Comparison of ENCODE assay signal across 28 cellular contexts in the genomic region with DNA sequence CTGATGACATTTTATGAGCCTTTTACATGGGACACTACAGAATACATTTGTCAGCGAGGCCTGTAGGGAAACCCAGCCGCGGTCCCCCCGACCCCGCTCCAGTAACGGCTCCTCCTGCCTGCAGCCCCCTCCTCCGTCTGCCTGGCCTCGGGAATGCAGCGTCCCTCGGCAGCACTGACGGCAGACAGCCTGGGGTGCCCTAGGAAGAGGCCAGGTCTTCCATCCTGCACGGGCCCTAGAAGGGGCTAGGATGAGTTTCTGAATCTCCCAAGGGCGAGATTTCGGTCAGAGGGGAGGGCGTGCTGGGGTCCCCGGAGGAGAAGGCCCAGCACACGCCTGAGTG. TPM values are rescaled to one million over a fixed set of nuclear protein-coding genes. Genes with fewer than 3 reads are reported as not detected.
"Had no signal": no experiment of that assay in that cellular context is flagged by ENCODE, and none has a peak within 500 bp of the region (broad histone marks: within the 10 kb centered on the region; RNA-seq: fewer than 3 reads in every experiment).

No MANE protein-coding gene starts in this region.

- H3K4me3 ChIP-seq: adrenal gland, SJCRH30 had no signal

- H3K9me3 ChIP-seq: adrenal gland, SJCRH30 had no signal

- H3K27ac ChIP-seq: adrenal gland, SJCRH30 had no signal

- H3K27me3 ChIP-seq: SJCRH30 had no signal

- ATAC-seq: activated T-helper 17 cell treated with anti-CD3 and anti-CD28 coated beads, Interleukin-2, amount 50 U/mL, for 72 hours; SK-N-SH treated with all-trans-retinoic acid at 6 μM for 48 hours had no signal

- DNase-seq: activated CD4-positive, alpha-beta memory T cell treated with anti-CD3 and anti-CD28 coated beads, Interleukin-2, amount 10 ng/mL, durations not matched to agents 7 days and 5 days; activated CD4-positive, alpha-beta T cell treated with anti-CD3 and anti-CD28 coated beads, Interleukin-2, amount 10 ng/mL, durations not matched to agents 7 days and 5 days; activated CD4-positive, CD25-positive, alpha-beta regulatory T cell; activated naive CD4-positive, alpha-beta T cell treated with anti-CD3 and anti-CD28 coated beads, Interleukin-2, amount 50 U/mL, for 16 hours; activated naive CD8-positive, alpha-beta T cell treated with anti-CD3 and anti-CD28 coated beads, Interleukin-2, amount 10 ng/mL, durations not matched to agents 7 days and 5 days; activated T-cell treated with anti-CD3 and anti-CD28 coated beads for 4 hours; activated T-cell treated with anti-CD3 and anti-CD28 coated beads, Interleukin-2, amount 50 U/mL, for 48 hours; adrenal gland; anterior cingulate cortex; KG1; NCI-H1092; NCI-H1930; NCI-H2171; NCI-H2227 treated with DMSO at 0.1 percent for 48 hours; NCI-H510A; NCI-H526 treated with DMSO at 0.1 percent for 48 hours; NK-92 treated with Interleukin-12 subunit alpha and Interleukin-12 subunit beta, amount 100 ng/mL, for 24 hours; Right ventricle myocardium superior; RPMI8226; SW 1271 had no signal

- H3K36me3 ChIP-seq: adrenal gland, SJCRH30 had no signal

RNA-seq across cellular contexts. Expression of a gene that starts 8.4 kb away (rescaled TPM):
- total RNA-seq: activated CD4-positive, alpha-beta memory T cell treated with anti-CD3 and anti-CD28 coated beads, Interleukin-2, amount 10 ng/mL, durations not matched to agents 7 days and 5 days; activated CD4-positive, alpha-beta T cell treated with anti-CD3 and anti-CD28 coated beads, Interleukin-2, amount 10 ng/mL, durations not matched to agents 7 days and 5 days; activated CD8-positive, alpha-beta memory T cell treated with anti-CD3 and anti-CD28 coated beads for 36 hours; activated T-helper 17 cell treated with anti-CD3 and anti-CD28 coated beads, Interleukin-2, amount 50 U/mL, for 72 hours; MCF 10A; T-helper 1 cell treated with Interleukin-12 subunit alpha and Interleukin-12 subunit beta and Interleukin-4 antibody, amounts not matched to agents 30 ng/mL and 1 ng/mL, for 36 hours had no signal

RNA-seq across cellular contexts. Expression of a gene that starts 34.1 kb away (rescaled TPM):
- total RNA-seq: cardiac septum, Right ventricle myocardium superior had no signal

RNA-seq across cellular contexts. Expression of a gene that starts 49.7 kb away (rescaled TPM):
- total RNA-seq: activated CD4-positive, alpha-beta memory T cell treated with anti-CD3 and anti-CD28 coated beads, Interleukin-2, amount 10 ng/mL, durations not matched to agents 7 days and 5 days; activated CD4-positive, alpha-beta T cell treated with anti-CD3 and anti-CD28 coated beads, Interleukin-2, amount 10 ng/mL, durations not matched to agents 7 days and 5 days; activated CD8-positive, alpha-beta memory T cell treated with anti-CD3 and anti-CD28 coated beads for 36 hours; activated naive CD8-positive, alpha-beta T cell treated with anti-CD3 and anti-CD28 coated beads, Interleukin-2, amount 10 ng/mL, durations not matched to agents 7 days and 5 days; activated T-helper 17 cell treated with anti-CD3 and anti-CD28 coated beads, Interleukin-2, amount 50 U/mL, for 72 hours; LHCN-M2; MCF 10A; SJCRH30; T-helper 1 cell treated with Interleukin-12 subunit alpha and Interleukin-12 subunit beta and Interleukin-4 antibody, amounts not matched to agents 30 ng/mL and 1 ng/mL, for 36 hours had no signal
